In the genomic region with DNA sequence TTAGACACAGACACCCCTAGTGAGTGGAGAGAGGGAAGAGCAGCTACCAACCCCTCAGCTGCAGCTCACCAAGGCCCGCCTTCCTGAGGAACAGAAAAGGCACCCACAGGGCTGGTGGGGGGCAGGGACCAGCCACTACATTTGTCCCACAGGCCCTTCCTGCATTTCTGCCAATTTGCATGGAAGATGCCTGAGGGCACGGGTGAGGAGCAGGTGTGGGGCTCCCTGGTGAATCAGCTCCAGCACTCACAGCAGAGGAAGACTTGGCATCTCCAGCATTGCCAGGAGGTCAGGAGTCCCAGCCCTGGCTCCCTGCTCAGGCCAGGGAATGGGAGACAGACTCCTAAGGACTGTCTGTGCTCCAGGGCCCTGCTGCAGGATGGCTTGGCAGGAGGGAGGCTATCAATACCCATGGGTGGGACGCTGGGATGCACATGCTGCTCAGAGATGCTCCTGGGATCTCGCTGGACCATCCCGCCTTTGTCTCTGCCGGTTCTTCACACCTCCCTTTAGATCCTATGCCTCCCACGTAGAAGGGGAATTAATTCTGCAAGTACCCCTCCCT, we compare ENCODE assay signal across 20 cellular contexts.
A peak's percentile ranks its signal among the peaks of the same experiment; 100 is the strongest.
DNase-seq lines count a peak whose midpoint lies in the region; ATAC-seq and TF ChIP-seq lines count a peak whose summit lies in the region.
"Had no signal": no experiment of that assay in that cellular context is flagged by ENCODE, and none has a peak within 500 bp of the region (broad histone marks: within the 10 kb centered on the region; RNA-seq: fewer than 3 reads in every experiment).

No MANE protein-coding gene starts in this region.

- no peak for TF ChIP-seq CTCF in Panc1 (IDR thresholded peaks at IDR 0.05)

- DNase-seq in COLO668 (lab: John Stamatoyannopoulos, UW; ENCODE audit: unreplicated experiment) (peak; percentile 54), M059J (ENCODE audit: low read depth) (peak; percentile 37), Panc1 (ENCODE audit: low read depth, low spot score) (no peak), HPDE6-E6E7 (ENCODE audit: extremely low spot score) (no peak), SW 1271 (lab: John Stamatoyannopoulos, UW) (no peak)
- DNase-seq: AML-193, COR-L47, DMS 273 treated with DMSO at 0.1 percent for 48 hours, GM23248, Kasumi-1, MM.1S, NCI-H1092, NCI-H1694 treated with DMSO at 0.1 percent for 48 hours, NCI-H82, PC-3 had no signal

- H3K36me3 ChIP-seq in Panc1 (ENCODE audit: control insufficient read depth, insufficient read depth, low read length), result no peaks in the 10 kb centered on the region
- H3K36me3 ChIP-seq: SJSA1 had no signal

- H3K4me1 ChIP-seq in Panc1 (ENCODE audit: control insufficient read depth, insufficient read depth, low read length), result no peaks in the 10 kb centered on the region; the same call in 1 of the 2 replicates
- H3K4me1 ChIP-seq: SJSA1 had no signal

- peaks cover 3% of the 10 kb centered on the region; the same call in 1 of the 2 replicates for H3K27me3 ChIP-seq in Panc1 (ENCODE audit: control insufficient read depth, insufficient read depth, low read length)

- no TSS peak for BruUV-seq in Panc1 (replicated peaks; lab: Mats Ljungman, UMichigan)

- 0 out of 2 replicates have a peak, but pooled peaks have one; percentile 20 for ATAC-seq in Panc1
- no peak for ATAC-seq in GM18858 (IDR thresholded peaks at IDR 0.05; ENCODE audit: unreplicated experiment)
- ATAC-seq: GM12878, HCT116, PC-3 had no signal

- in situ Hi-C loops in Panc1 (cut with HindIII; ENCODE audit: low pct_unique_long_range_greater_than_20kb, low sequenced_read_pairs), result no loop called here

- CTCF ChIA-PET in Panc1 (lab: Charles Lee), result no interaction called here

- POLR2A ChIA-PET in Panc1 (lab: Charles Lee), result no interaction called here

- no peaks in the 10 kb centered on the region for H3K9me3 ChIP-seq in Panc1 (ENCODE audit: control insufficient read depth, insufficient read depth, low read depth, low read length)
- H3K9me3 ChIP-seq in iPS-18c (ENCODE audit: control insufficient read depth, insufficient read depth, low read length), result no peaks in the 10 kb centered on the region
- H3K9me3 ChIP-seq: SJSA1 had no signal

- H3K4me3 ChIP-seq in Panc1 (ENCODE audit: low read depth in 2 of 2, low read length in 2 of 2) (no peak overlapping the region), iPS-18c (ENCODE audit: insufficient read depth, low read depth, low read length) (peak overlapping the region; percentile 10; the same call in 1 of the 2 replicates)
- H3K4me3 ChIP-seq: GM12878, GM23248, SJSA1 had no signal

- H3K27ac ChIP-seq in Panc1 (ENCODE audit: low read length), result no peak overlapping the region
- H3K27ac ChIP-seq: GM23248, SJSA1 had no signal

- intact Hi-C loops in Panc1 (cut with micrococcal nuclease; ENCODE audit: unreplicated experiment), result no loop called here

Comparison
In these comparisons a context has a peak if more than half of its experiments do, and no peak if none do; other contexts are left out.
1. DNase-seq: peak in COLO668 (single experiment) and M059J (single experiment); none in Panc1 (single experiment), HPDE6-E6E7 (single experiment) and SW 1271 (0 of 2).